In genomic region chr19:4472174-4472974, GRCh38 we compare ENCODE assay signal across 8 cellular contexts. TPM values are rescaled to one million over a fixed set of nuclear protein-coding genes. Genes with fewer than 3 reads are reported as not detected.
DNase-seq lines count a peak whose midpoint lies in the region; ATAC-seq, FAIRE-seq and TF ChIP-seq lines count a peak whose summit lies in the region.

HDGFL2 (plus strand) TSS chr19:4472297; CDS start chr19:4472351, 54 bp downstream.

- peaks cover 21% of the 10 kb centered on the region for H4K20me1 ChIP-seq in astrocyte (ENCODE audit: insufficient read depth, low read length)

- no peak for FAIRE-seq in astrocyte (lab: Jason Lieb, UNC)

- no peak for ATAC-seq in stimulated activated naive CD8-positive, alpha-beta T cell treated with anti-CD3 and anti-CD28 coated beads, Interleukin-15, amount 100 ng/mL, for 72 hours

- H3K27me3 ChIP-seq in GM06990 (replicated peaks; ENCODE audit: control insufficient read depth, insufficient read depth, low read length) (no peaks in the 10 kb centered on the region), HUES48 (ENCODE audit: control insufficient read depth, insufficient read depth, low read length) (no peaks in the 10 kb centered on the region), astrocyte (ENCODE audit: insufficient read depth, low read length) (no peaks in the 10 kb centered on the region)

- peak within 1 kb of the TSS; percentile 78 for H3K27ac ChIP-seq in HUES48 (ENCODE audit: low read depth, low read length)
- peak within 1 kb of the TSS; percentile 80 for H3K27ac ChIP-seq in astrocyte (ENCODE audit: low read depth, low read length)

- H3K4me3 ChIP-seq in GM06990 (replicated peaks; ENCODE audit: low read depth, low read length) (peak within 1 kb of the TSS; percentile 82), HUES48 (ENCODE audit: low read depth, low read length) (peak within 1 kb of the TSS; percentile 72), astrocyte (ENCODE audit: insufficient read depth, low read depth, low read length) (peak within 1 kb of the TSS; percentile 79)

- H3K4me1 ChIP-seq in HUES48 (ENCODE audit: control insufficient read depth, insufficient read depth, low read length): no peaks in the 10 kb centered on the region
- H3K4me1 ChIP-seq in astrocyte (ENCODE audit: insufficient read depth, low read length): peaks cover 13% of the 10 kb centered on the region

- H3K4me3 Mint-ChIP-seq in astrocyte (ENCODE audit: unreplicated experiment) (peak within 1 kb of the TSS; percentile 88), immature natural killer cell (peak within 1 kb of the TSS; percentile 68 to 83 (median 76))
- peak within 1 kb of the TSS; percentile 84 to 94 for H3K4me3 Mint-ChIP-seq in stimulated activated naive CD8-positive, alpha-beta T cell treated with anti-CD3 and anti-CD28 coated beads, Interleukin-15, amount 100 ng/mL, for 72 hours

- peaks cover 3% of the 10 kb centered on the region for H3K4me1 Mint-ChIP-seq in astrocyte (ENCODE audit: low read depth, unreplicated experiment)
- peaks cover 20 to 23% of the 10 kb centered on the region in 2 donors for H3K4me1 Mint-ChIP-seq in immature natural killer cell
- peaks cover 23% of the 10 kb centered on the region for H3K4me1 Mint-ChIP-seq in stimulated activated naive CD8-positive, alpha-beta T cell treated with anti-CD3 and anti-CD28 coated beads, Interleukin-15, amount 100 ng/mL, for 72 hours

- H3K79me2 ChIP-seq in astrocyte (ENCODE audit: insufficient read depth, low read length): peaks cover 43% of the 10 kb centered on the region

- no peak for DNase-seq in GM06990 (ENCODE audit: extremely low read depth, insufficient read length)
- DNase-seq in astrocyte (ENCODE audit: low read depth): no peak
- DNase-seq in immature natural killer cell: no peak
- DNase-seq in stimulated activated naive CD8-positive, alpha-beta T cell treated with anti-CD3 and anti-CD28 coated beads, Interleukin-15, amount 100 ng/mL, for 72 hours: no peak
- no peak for DNase-seq in DMS79 (lab: John Stamatoyannopoulos, UW)
- no peak for DNase-seq in activated CD4-positive, alpha-beta T cell treated with anti-CD3 and anti-CD28 coated beads for 48 hours
- DNase-seq in OCI-M2 (lab: John Stamatoyannopoulos, UW; ENCODE audit: unreplicated experiment): no peak

- no peaks in the 10 kb centered on the region for H3K9me3 Mint-ChIP-seq in astrocyte (ENCODE audit: unreplicated experiment)
- no peaks in the 10 kb centered on the region for H3K9me3 Mint-ChIP-seq in immature natural killer cell
- no peaks in the 10 kb centered on the region for H3K9me3 Mint-ChIP-seq in stimulated activated naive CD8-positive, alpha-beta T cell treated with anti-CD3 and anti-CD28 coated beads, Interleukin-15, amount 100 ng/mL, for 72 hours

- peaks cover 1% of the 10 kb centered on the region for H3K36me3 Mint-ChIP-seq in astrocyte (ENCODE audit: low read depth, unreplicated experiment)
- peaks cover 0 to 4% (median 4%) of the 10 kb centered on the region in 3 donors for H3K36me3 Mint-ChIP-seq in immature natural killer cell

- TF ChIP-seq CTCF in GM06990 (IDR thresholded peaks at IDR 0.05; ENCODE audit: insufficient read depth, low read length, poor library complexity, severe bottlenecking) (no peak), astrocyte (IDR thresholded peaks at IDR 0.05; ENCODE audit: insufficient read depth, low read depth, low read length) (no peak)

- H3K36me3 ChIP-seq in GM06990 (ENCODE audit: control insufficient read depth, insufficient read depth, low read length): peaks cover 2% of the 10 kb centered on the region
- peaks cover 17% of the 10 kb centered on the region for H3K36me3 ChIP-seq in HUES48 (ENCODE audit: control insufficient read depth, insufficient read depth, low read length)
- H3K36me3 ChIP-seq in astrocyte (ENCODE audit: insufficient read depth, low read length): peaks cover 3% of the 10 kb centered on the region

- H3K9ac ChIP-seq in HUES48 (ENCODE audit: low read depth, low read length) (peak within 1 kb of the TSS; percentile 34), astrocyte (ENCODE audit: low read length) (peak within 1 kb of the TSS; percentile 85)

- peak within 1 kb of the TSS; percentile 78 for H2AFZ ChIP-seq in astrocyte (ENCODE audit: low read depth, low read length)

- H3K27me3 Mint-ChIP-seq in astrocyte (ENCODE audit: low read depth, unreplicated experiment): no peaks in the 10 kb centered on the region
- H3K27me3 Mint-ChIP-seq in immature natural killer cell (ENCODE audit: low read depth in 3 of 3): peaks cover 0 to 4% (median 2%) of the 10 kb centered on the region in 3 donors
- H3K27me3 Mint-ChIP-seq in stimulated activated naive CD8-positive, alpha-beta T cell treated with anti-CD3 and anti-CD28 coated beads, Interleukin-15, amount 100 ng/mL, for 72 hours: no peaks in the 10 kb centered on the region

- no peak within 1 kb of the TSS for H3K27ac Mint-ChIP-seq in astrocyte (ENCODE audit: unreplicated experiment)
- peak within 1 kb of the TSS in 3 of 6 donors; percentile 10 to 76 (median 53) for H3K27ac Mint-ChIP-seq in immature natural killer cell
- peak within 1 kb of the TSS in 1 of 2 donors; percentile 88 for H3K27ac Mint-ChIP-seq in stimulated activated naive CD8-positive, alpha-beta T cell treated with anti-CD3 and anti-CD28 coated beads, Interleukin-15, amount 100 ng/mL, for 72 hours

- H3K9me3 ChIP-seq in HUES48 (ENCODE audit: control insufficient read depth, insufficient read depth, low read length) (no peaks in the 10 kb centered on the region), astrocyte (ENCODE audit: insufficient read depth, low read depth, low read length) (no peaks in the 10 kb centered on the region)

- peak within 1 kb of the TSS; percentile 94 for H3K4me2 ChIP-seq in astrocyte (ENCODE audit: low read length)

RNA-seq across cellular contexts. Expression of gene HDGFL2, which starts in this region (rescaled TPM):
- total RNA-seq in astrocyte: 78.9 and 79.8 TPM in 2 replicates
- 10 to 100 TPM in 2 of 3 donors, 1 to 10 TPM in 1; 7.3 to 32.5 (median 16.1) TPM for polyA plus RNA-seq in immature natural killer cell
